ENCODE assay signal across 8 cellular contexts in genomic region chr5:74641014-74641777, GRCh38. TPM values are rescaled to one million over a fixed set of nuclear protein-coding genes. Genes with fewer than 3 reads are reported as not detected.
DNase-seq lines count a peak whose midpoint lies in the region; ATAC-seq and TF ChIP-seq lines count a peak whose summit lies in the region.

No MANE protein-coding gene starts in this region.

- no peaks in the 10 kb centered on the region for H3K27me3 ChIP-seq in BLaER1 treated with 17β-estradiol and CSF1 and Interleukin-3, amounts not matched to agents 10 nM and 100 nM
- no peaks in the 10 kb centered on the region for H3K27me3 ChIP-seq in parathyroid adenoma (ENCODE audit: control insufficient read depth, insufficient read depth, low read length)

- peak overlapping the region; percentile 80 for H2AFZ ChIP-seq in parathyroid adenoma

- TF ChIP-seq CTCF in parathyroid adenoma (IDR thresholded peaks at IDR 0.05) = no peak

- peak overlapping the region; percentile 67 to 98 (median 94); a peak in 21 of 22 replicates for H3K27ac ChIP-seq in BLaER1 treated with 17β-estradiol and CSF1 and Interleukin-3, amounts not matched to agents 10 nM and 100 nM
- peak overlapping the region; percentile 94 for H3K27ac ChIP-seq in parathyroid adenoma

- H3K79me2 ChIP-seq in parathyroid adenoma = peaks cover 19% of the 10 kb centered on the region

- intact Hi-C loops in left ventricle myocardium superior (cut with micrococcal nuclease) = no loop called here

- ATAC-seq in GM19324 (IDR thresholded peaks at IDR 0.05; ENCODE audit: low FRiP score, unreplicated experiment) = peak; percentile 30
- ATAC-seq in HG03354 (IDR thresholded peaks at IDR 0.05; ENCODE audit: poor library complexity, severe bottlenecking, unreplicated experiment) = peak; percentile 28
- ATAC-seq in left ventricle myocardium superior = peak; percentile 69

- H3K9ac ChIP-seq in BLaER1 treated with 17β-estradiol and CSF1 and Interleukin-3, amounts not matched to agents 10 nM and 100 nM = peak overlapping the region; percentile 79 to 96 (median 93)
- peak overlapping the region; percentile 24 for H3K9ac ChIP-seq in parathyroid adenoma

- H3K4me3 ChIP-seq in BLaER1 treated with 17β-estradiol and CSF1 and Interleukin-3, amounts not matched to agents 10 nM and 100 nM = peak overlapping the region; percentile 75 to 97 (median 94)
- peak overlapping the region; percentile 97 for H3K4me3 ChIP-seq in parathyroid adenoma (ENCODE audit: low read depth, low read length)

- peaks cover 0 to under 1% (median 0%) of the 10 kb centered on the region in 11 experiments; a peak in 1 of 22 replicates for H3K9me3 ChIP-seq in BLaER1 treated with 17β-estradiol and CSF1 and Interleukin-3, amounts not matched to agents 10 nM and 100 nM (replicated peaks in 1 of 11)
- H3K9me3 ChIP-seq in parathyroid adenoma (ENCODE audit: control insufficient read depth, low read length) = no peaks in the 10 kb centered on the region

- peaks cover 29 to 42% (median 42%) of the 10 kb centered on the region in 11 experiments; a peak in 21 of 22 replicates for H4K20me1 ChIP-seq in BLaER1 treated with 17β-estradiol and CSF1 and Interleukin-3, amounts not matched to agents 10 nM and 100 nM

- DNase-seq in amniotic epithelial cell (ENCODE audit: low read depth) (peak; percentile 56), left ventricle myocardium superior (peak; percentile 84), superior temporal gyrus (ENCODE audit: extremely low spot score) (no peak)

- peak overlapping the region; percentile 73 to 99 (median 94) for H3K4me2 ChIP-seq in BLaER1 treated with 17β-estradiol and CSF1 and Interleukin-3, amounts not matched to agents 10 nM and 100 nM
- H3K4me2 ChIP-seq in parathyroid adenoma (ENCODE audit: low read length) = peak overlapping the region; percentile 94

- H3K4me1 ChIP-seq in BLaER1 treated with 17β-estradiol and CSF1 and Interleukin-3, amounts not matched to agents 10 nM and 100 nM = peaks cover 45 to 76% (median 62%) of the 10 kb centered on the region in 10 experiments
- peaks cover 23% of the 10 kb centered on the region for H3K4me1 ChIP-seq in parathyroid adenoma

- H3K36me3 ChIP-seq in BLaER1 treated with 17β-estradiol and CSF1 and Interleukin-3, amounts not matched to agents 10 nM and 100 nM = peaks cover under 1 to 27% (median 11%) of the 10 kb centered on the region in 11 experiments; a peak in 20 of 22 replicates
- peaks cover 10% of the 10 kb centered on the region for H3K36me3 ChIP-seq in parathyroid adenoma (ENCODE audit: control insufficient read depth, insufficient read depth, low read length)

TF ChIP-seq in PFSK-1, 5 proteins besides CTCF, POLR2A, EP300 and RAD21:
- TF ChIP-seq POLR2AphosphoS5 (IDR thresholded peaks at IDR 0.05; ENCODE audit: low read depth, low read length) (no peak), FOXP2 (optimal IDR thresholded peaks at IDR 0.05; ENCODE audit: borderline replicate concordance, extremely low read depth, extremely low read length, insufficient read depth) (peak; percentile 10)

RNA-seq across cellular contexts. Expression of gene ENC1, which starts 0.7 kb away (rescaled TPM):
- polyA plus RNA-seq in PFSK-1 (2012; ENCODE audit: insufficient read length, low read depth) = 5.0 TPM
- total RNA-seq in left ventricle myocardium superior = 2.7 TPM

RNA-seq across cellular contexts. Expression of gene HEXB, which starts 43.8 kb away (rescaled TPM):
- 141 TPM for polyA plus RNA-seq in PFSK-1 (2012; ENCODE audit: insufficient read length, low read depth)
- total RNA-seq in left ventricle myocardium superior = 87.1 TPM
